In genomic region chr15:27019687-27020086, GRCh38 we compare ENCODE assay signal across 31 cellular contexts. TPM values are rescaled to one million over a fixed set of nuclear protein-coding genes. Genes with fewer than 3 reads are reported as not detected.
"Had no signal": no experiment of that assay in that cellular context is flagged by ENCODE, and none has a peak within 500 bp of the region (broad histone marks: within the 10 kb centered on the region; RNA-seq: fewer than 3 reads in every experiment).

No MANE protein-coding gene starts in this region.

- H3K4me1 ChIP-seq: stomach, suprapubic skin, testis, thyroid gland, tibial artery, tibial nerve, transverse colon, upper lobe of left lung, upper lobe of right lung, uterus, vagina had no signal

- H3K4me1 Mint-ChIP-seq: stimulated activated effector memory CD8-positive, alpha-beta T cell treated with anti-CD3 and anti-CD28 coated beads, Interleukin-12 subunit alpha, Interleukin-12 subunit beta, amount 100 ng/mL, for 72 hours; stimulated activated memory B cell treated with anti-CD40 and anti-IgM and Interleukin-4, amounts not matched to agents 10 μg/mL and 1 μg/mL and 100 μg/mL, for 72 hours; stimulated activated naive B cell treated with anti-CD40 and anti-IgM and Interleukin-4, amounts not matched to agents 10 μg/mL and 1 μg/mL and 100 μg/mL, for 72 hours; stimulated activated naive CD8-positive, alpha-beta T cell treated with anti-CD3 and anti-CD28 coated beads, Interleukin-15, amount 100 ng/mL, for 72 hours had no signal

- H3K9me3 ChIP-seq: suprapubic skin, testis, thoracic aorta, thyroid gland, tibial nerve, upper lobe of left lung, upper lobe of right lung, uterus, vagina had no signal

- H3K36me3 Mint-ChIP-seq: stimulated activated effector memory CD8-positive, alpha-beta T cell treated with anti-CD3 and anti-CD28 coated beads, Interleukin-12 subunit alpha, Interleukin-12 subunit beta, amount 100 ng/mL, for 72 hours; stimulated activated memory B cell treated with anti-CD40 and anti-IgM and Interleukin-4, amounts not matched to agents 10 μg/mL and 1 μg/mL and 100 μg/mL, for 72 hours; stimulated activated naive B cell treated with anti-CD40 and anti-IgM and Interleukin-4, amounts not matched to agents 10 μg/mL and 1 μg/mL and 100 μg/mL, for 72 hours; type B pancreatic cell had no signal

- H3K36me3 ChIP-seq: stomach, suprapubic skin, thoracic aorta, thyroid gland, tibial artery, tibial nerve, transverse colon, upper lobe of left lung, upper lobe of right lung, uterus, vagina had no signal

- ATAC-seq: stimulated activated effector memory CD8-positive, alpha-beta T cell treated with anti-CD3 and anti-CD28 coated beads, Interleukin-12 subunit alpha, Interleukin-12 subunit beta, amount 100 ng/mL, for 72 hours; stimulated activated memory B cell treated with anti-CD40 and anti-IgM and Interleukin-4, amounts not matched to agents 10 μg/mL and 1 μg/mL and 100 μg/mL, for 72 hours; stimulated activated naive B cell treated with anti-CD40 and anti-IgM and Interleukin-4, amounts not matched to agents 10 μg/mL and 1 μg/mL and 100 μg/mL, for 72 hours; stimulated activated naive CD8-positive, alpha-beta T cell treated with anti-CD3 and anti-CD28 coated beads, Interleukin-15, amount 100 ng/mL, for 72 hours; stimulated activated naive CD8-positive, alpha-beta T cell treated with anti-CD3 and anti-CD28 coated beads, Interleukin-15, Interleukin-2, amounts not matched to agents 100 U/mL and 50 U/mL, for 24 hours; upper lobe of right lung had no signal

- H3K4me3 Mint-ChIP-seq: stimulated activated effector memory CD8-positive, alpha-beta T cell treated with anti-CD3 and anti-CD28 coated beads, Interleukin-12 subunit alpha, Interleukin-12 subunit beta, amount 100 ng/mL, for 72 hours; stimulated activated memory B cell treated with anti-CD40 and anti-IgM and Interleukin-4, amounts not matched to agents 10 μg/mL and 1 μg/mL and 100 μg/mL, for 72 hours; stimulated activated naive B cell treated with anti-CD40 and anti-IgM and Interleukin-4, amounts not matched to agents 10 μg/mL and 1 μg/mL and 100 μg/mL, for 72 hours; stimulated activated naive CD8-positive, alpha-beta T cell treated with anti-CD3 and anti-CD28 coated beads, Interleukin-15, amount 100 ng/mL, for 72 hours; stimulated activated naive CD8-positive, alpha-beta T cell treated with anti-CD3 and anti-CD28 coated beads, Interleukin-15, Interleukin-2, amounts not matched to agents 100 ng/mL and 50 ng/mL, for 24 hours; type B pancreatic cell had no signal

- H3K9me3 Mint-ChIP-seq: stimulated activated memory B cell treated with anti-CD40 and anti-IgM and Interleukin-4, amounts not matched to agents 10 μg/mL and 1 μg/mL and 100 μg/mL, for 72 hours; type B pancreatic cell had no signal

- H3K27ac Mint-ChIP-seq: stimulated activated effector memory CD8-positive, alpha-beta T cell treated with anti-CD3 and anti-CD28 coated beads, Interleukin-12 subunit alpha, Interleukin-12 subunit beta, amount 100 ng/mL, for 72 hours; stimulated activated memory B cell treated with anti-CD40 and anti-IgM and Interleukin-4, amounts not matched to agents 10 μg/mL and 1 μg/mL and 100 μg/mL, for 72 hours; stimulated activated naive B cell treated with anti-CD40 and anti-IgM and Interleukin-4, amounts not matched to agents 10 μg/mL and 1 μg/mL and 100 μg/mL, for 72 hours; stimulated activated naive CD8-positive, alpha-beta T cell treated with anti-CD3 and anti-CD28 coated beads, Interleukin-15, amount 100 ng/mL, for 72 hours; stimulated activated naive CD8-positive, alpha-beta T cell treated with anti-CD3 and anti-CD28 coated beads, Interleukin-15, Interleukin-2, amounts not matched to agents 100 ng/mL and 50 ng/mL, for 24 hours; type B pancreatic cell had no signal

- H3K4me3 ChIP-seq: stomach, suprapubic skin, testis, thoracic aorta, thyroid gland, tibial artery, tibial nerve, transverse colon, upper lobe of left lung, upper lobe of right lung, uterus, vagina had no signal

- FAIRE-seq: urothelium cell line had no signal

- H3K27ac ChIP-seq: stomach, suprapubic skin, testis, thoracic aorta, thyroid gland, tibial artery, tibial nerve, transverse colon, upper lobe of left lung, upper lobe of right lung, uterus, vagina had no signal

- H3K27me3 Mint-ChIP-seq: stimulated activated memory B cell treated with anti-CD40 and anti-IgM and Interleukin-4, amounts not matched to agents 10 μg/mL and 1 μg/mL and 100 μg/mL, for 72 hours; stimulated activated naive B cell treated with anti-CD40 and anti-IgM and Interleukin-4, amounts not matched to agents 10 μg/mL and 1 μg/mL and 100 μg/mL, for 72 hours; stimulated activated naive CD8-positive, alpha-beta T cell treated with anti-CD3 and anti-CD28 coated beads, Interleukin-15, amount 100 ng/mL, for 72 hours; stimulated activated naive CD8-positive, alpha-beta T cell treated with anti-CD3 and anti-CD28 coated beads, Interleukin-15, Interleukin-2, amounts not matched to agents 100 ng/mL and 50 ng/mL, for 24 hours had no signal

- H3K27me3 ChIP-seq: stomach, testis, thyroid gland, tibial artery, tibial nerve, transverse colon, upper lobe of left lung, upper lobe of right lung, uterus, vagina had no signal

- DNase-seq: stimulated activated CD4-positive, alpha-beta T cell treated with anti-CD3 and anti-CD28 coated beads, Interleukin-2, amount 100 ng/mL, for 48 hours; stimulated activated CD4-positive, alpha-beta T cell treated with anti-CD3 and anti-CD28 coated beads, Interleukin-4, amount 100 ng/mL, for 1 hour; stimulated activated CD4-positive, alpha-beta T cell treated with anti-CD3 and anti-CD28 coated beads, Interleukin-4, amount 100 ng/mL, for 24 hours; stimulated activated CD4-positive, alpha-beta T cell treated with anti-CD3 and anti-CD28 coated beads, Interleukin-4, amount 100 ng/mL, for 4 hours; stimulated activated CD8-positive, alpha-beta memory T cell treated with anti-CD3 and anti-CD28 coated beads, Interleukin-4, amount 100 ng/mL, for 48 hours; stimulated activated naive B cell treated with anti-CD40 and anti-IgM and Interleukin-4, amounts not matched to agents 10 μg/mL and 1 μg/mL and 100 μg/mL, for 72 hours; stimulated activated naive CD4-positive, alpha-beta T cell; stimulated activated naive CD4-positive, alpha-beta T cell treated with Interleukin-2 at 50 U/mL for 16 hours; stimulated activated naive CD8-positive, alpha-beta T cell treated with anti-CD3 and anti-CD28 coated beads, Interleukin-15, amount 100 ng/mL, for 72 hours; stimulated activated naive CD8-positive, alpha-beta T cell treated with anti-CD3 and anti-CD28 coated beads, Interleukin-15, Interleukin-2, amounts not matched to agents 100 U/mL and 50 U/mL, for 24 hours; stomach; substantia nigra; testis; thyroid gland; tibial artery; transverse colon; trophoblast cell; upper lobe of left lung; upper lobe of right lung; uterus had no signal

RNA-seq across cellular contexts. Expression of gene GABRG3, which starts 48.7 kb away (rescaled TPM):
- total RNA-seq: subcutaneous adipose tissue, thoracic aorta, tibial nerve, transverse colon, upper lobe of left lung, upper lobe of right lung, vagina had no signal
- polyA plus RNA-seq: urinary bladder had no signal
